ENCODE assay signal across 11 cellular contexts in genomic region chr2:55102056-55102812, GRCh38. TPM values are rescaled to one million over a fixed set of nuclear protein-coding genes. Genes with fewer than 3 reads are reported as not detected.
DNase-seq lines count a peak whose midpoint lies in the region; ATAC-seq and TF ChIP-seq lines count a peak whose summit lies in the region.
"Had no signal": no experiment of that assay in that cellular context is flagged by ENCODE, and none has a peak within 500 bp of the region (broad histone marks: within the 10 kb centered on the region; RNA-seq: fewer than 3 reads in every experiment).

No MANE protein-coding gene starts in this region.

- WGBS in upper lobe of left lung, 2 donors, result 78 to 90% methylated on average over 4 of the region's 4 CpGs

- H3K27ac ChIP-seq in ascending aorta (peak overlapping the region; percentile 92), upper lobe of left lung (peak overlapping the region; percentile 4 to 63 (median 48))

- H3K27me3 ChIP-seq in ascending aorta (no peaks in the 10 kb centered on the region), upper lobe of left lung (no peaks in the 10 kb centered on the region), HAP-1 (ENCODE audit: low read depth) (no peaks in the 10 kb centered on the region)

- no peak for TF ChIP-seq POLR2A in upper lobe of left lung (IDR thresholded peaks at IDR 0.05)

- peaks cover 8 to 44% of the 10 kb centered on the region in 2 donors for H3K4me1 ChIP-seq in ascending aorta
- peaks cover 23 to 51% (median 27%) of the 10 kb centered on the region in 4 donors for H3K4me1 ChIP-seq in upper lobe of left lung
- H3K4me1 ChIP-seq in HAP-1, result peaks cover 11% of the 10 kb centered on the region

- no peaks in the 10 kb centered on the region for H3K9me3 ChIP-seq in ascending aorta
- H3K9me3 ChIP-seq in upper lobe of left lung, result no peaks in the 10 kb centered on the region
- H3K9me3 ChIP-seq in HAP-1, result no peaks in the 10 kb centered on the region

- ATAC-seq in upper lobe of left lung (ENCODE audit: low FRiP score in 2 of 2), result peak in 1 of 2 donors; percentile 52
- ATAC-seq: HepG2 had no signal

- no peak overlapping the region for H3K4me3 ChIP-seq in ascending aorta
- no peak overlapping the region for H3K4me3 ChIP-seq in upper lobe of left lung
- no peak overlapping the region for H3K4me3 ChIP-seq in HAP-1

- H3K36me3 ChIP-seq in ascending aorta, result no peaks in the 10 kb centered on the region
- H3K36me3 ChIP-seq in upper lobe of left lung, result no peaks in the 10 kb centered on the region
- H3K36me3 ChIP-seq in HAP-1 (replicated peaks), result no peaks in the 10 kb centered on the region

- TF ChIP-seq CTCF in ascending aorta (IDR thresholded peaks at IDR 0.05) (no peak), upper lobe of left lung (IDR thresholded peaks at IDR 0.05) (no peak)

- no peak for TF ChIP-seq EP300 in upper lobe of left lung (IDR thresholded peaks at IDR 0.05)

- in situ Hi-C loops in HAP-1 (cut with MboI; ENCODE audit: low sequenced_read_pairs), result no loop called here

- intact Hi-C loops in ascending aorta (cut with DNase I), result loop anchor here (1.0 to 5.0 kb wide), 4 partner anchors 9 to 515 kb away; partner anchors contain the start of gene PPP4R3B

- DNase-seq in HS-5 (ENCODE audit: low read depth), result peak; percentile 94
- DNase-seq in ascending aorta (ENCODE audit: low spot score in 2 of 2), result no peak
- DNase-seq in islet precursor cell, result peak; percentile 0
- DNase-seq in upper lobe of left lung, result no peak
- DNase-seq in NCI-H1417 treated with DMSO at 0.1 percent for 48 hours (lab: John Stamatoyannopoulos, UW), result no peak
- DNase-seq in HAP-1 (ENCODE audit: low spot score in 2 of 2), result no peak
- no peak for DNase-seq in hypothalamus (lab: John Stamatoyannopoulos, UW)
- DNase-seq: activated CD8-positive, alpha-beta memory T cell treated with anti-CD3 and anti-CD28 coated beads, Interleukin-2, amount 50 U/mL, for 48 hours; NCI-H345; occipital lobe had no signal

RNA-seq across cellular contexts. Expression of gene RTN4, which starts 52.0 kb away (rescaled TPM):
- total RNA-seq in ascending aorta (296 TPM), upper lobe of left lung (100 to 1,000 TPM; 128 to 345 (median 233) TPM)

Comparison
In these comparisons a context has a peak if more than half of its experiments do, and no peak if none do; other contexts are left out.
1. DNase-seq: peak in HS-5 (single experiment) and islet precursor cell (single experiment); none in ascending aorta (0 of 2), upper lobe of left lung (0 of 2), NCI-H1417 treated with DMSO at 0.1 percent for 48 hours (single experiment), HAP-1 (0 of 2) and hypothalamus (0 of 51).